ENCODE assay signal across 21 cellular contexts in the genomic region with DNA sequence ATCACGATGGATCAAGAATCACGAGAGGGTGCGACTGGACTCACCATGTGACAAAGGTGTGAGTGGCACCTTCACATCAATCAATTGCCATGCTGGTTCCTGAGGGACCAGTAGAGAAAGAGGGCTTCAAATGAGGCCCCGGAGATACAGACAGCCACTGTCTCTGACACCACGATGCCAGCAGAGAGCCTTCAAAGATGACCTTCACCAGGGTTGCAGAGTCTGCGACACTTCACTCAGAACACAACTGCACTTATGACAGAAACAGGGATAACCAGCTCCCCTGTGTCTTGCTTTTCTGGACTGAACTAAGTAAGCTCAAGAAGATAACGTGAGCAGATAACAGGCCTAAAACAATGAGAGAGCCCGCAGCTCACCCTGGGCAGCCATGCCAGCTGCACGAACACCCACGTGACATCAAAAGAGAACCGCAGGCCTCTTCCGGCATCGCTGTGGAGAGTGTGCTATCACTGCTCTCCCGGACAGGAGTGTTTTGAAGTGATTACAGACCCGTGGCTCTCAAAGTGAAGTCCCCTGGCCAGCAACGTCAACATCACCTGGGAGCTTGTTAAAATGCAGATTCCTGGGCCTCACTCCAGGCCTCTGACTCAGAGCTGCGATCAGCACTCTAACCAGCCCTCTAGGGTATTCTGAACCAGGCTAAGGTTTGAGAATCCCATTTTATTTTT. TPM values are rescaled to one million over a fixed set of nuclear protein-coding genes. Genes with fewer than 3 reads are reported as not detected.
DNase-seq lines count a peak whose midpoint lies in the region; ATAC-seq and TF ChIP-seq lines count a peak whose summit lies in the region.
"Had no signal": no experiment of that assay in that cellular context is flagged by ENCODE, and none has a peak within 500 bp of the region (broad histone marks: within the 10 kb centered on the region; RNA-seq: fewer than 3 reads in every experiment).

No MANE protein-coding gene starts in this region.

- no peak overlapping the region for H3K4me3 Mint-ChIP-seq in T-helper 1 cell treated with Interleukin-12 subunit alpha and Interleukin-12 subunit beta and Interleukin-4 antibody, amounts not matched to agents 30 μg/mL and 1 μg/mL, for 36 hours
- no peak overlapping the region for H3K4me3 Mint-ChIP-seq in activated CD4-positive, alpha-beta memory T cell treated with anti-CD3 and anti-CD28 coated beads for 36 hours
- H3K4me3 Mint-ChIP-seq: activated CD4-positive, alpha-beta T cell treated with anti-CD3 and anti-CD28 coated beads, Interleukin-2, amount 10 ng/mL, durations not matched to agents 7 days and 5 days had no signal

- peaks cover 8% of the 10 kb centered on the region for H3K4me1 Mint-ChIP-seq in T-helper 1 cell treated with Interleukin-12 subunit alpha and Interleukin-12 subunit beta and Interleukin-4 antibody, amounts not matched to agents 30 μg/mL and 1 μg/mL, for 36 hours (ENCODE audit: low read depth)
- peaks cover 10% of the 10 kb centered on the region for H3K4me1 Mint-ChIP-seq in activated CD4-positive, alpha-beta memory T cell treated with anti-CD3 and anti-CD28 coated beads for 36 hours (ENCODE audit: low read depth)

- CTCF ChIA-PET in OCI-LY7 (lab: Charles Lee; ENCODE audit: unreplicated experiment): interaction anchor here (0.6 kb wide), 1 partner anchor 19 kb away, joined by 3 read pairs; no protein-coding TSS in a partner anchor
- CTCF ChIA-PET in activated CD4-positive, alpha-beta memory T cell treated with anti-CD3 and anti-CD28 coated beads for 36 hours (lab: Charles Lee): no interaction called here

- no peaks in the 10 kb centered on the region for H4K20me1 ChIP-seq in OCI-LY7 (ENCODE audit: insufficient read depth, low read length)

- no peak for TF ChIP-seq EP300 in stomach (IDR thresholded peaks at IDR 0.05)

- H3K36me3 Mint-ChIP-seq in T-helper 1 cell treated with Interleukin-12 subunit alpha and Interleukin-12 subunit beta and Interleukin-4 antibody, amounts not matched to agents 30 μg/mL and 1 μg/mL, for 36 hours (ENCODE audit: low read depth): peaks cover 25% of the 10 kb centered on the region
- H3K36me3 Mint-ChIP-seq in activated CD4-positive, alpha-beta memory T cell treated with anti-CD3 and anti-CD28 coated beads for 36 hours: peaks cover 40% of the 10 kb centered on the region

- TSS peak; percentile 42 for BruUV-seq in OCI-LY7 (replicated peaks; lab: Mats Ljungman, UMichigan)

- H3K9me3 ChIP-seq in OCI-LY7 (ENCODE audit: low read length): no peaks in the 10 kb centered on the region
- no peaks in the 10 kb centered on the region for H3K9me3 ChIP-seq in stomach
- no peaks in the 10 kb centered on the region for H3K9me3 ChIP-seq in SJCRH30 (replicated peaks)
- H3K9me3 ChIP-seq: Caco-2 had no signal

- peak overlapping the region; percentile 79 for H3K27ac ChIP-seq in OCI-LY7 (ENCODE audit: low read depth, low read length, poor library complexity, severe bottlenecking)
- no peak overlapping the region for H3K27ac ChIP-seq in stomach
- no peak overlapping the region; the same call in 1 of the 2 replicates for H3K27ac ChIP-seq in SJCRH30
- H3K27ac ChIP-seq: 22Rv1, skin epidermis, WERI-Rb-1 had no signal

- peak overlapping the region; percentile 37 for H3K4me2 ChIP-seq in OCI-LY7 (ENCODE audit: low read length)

- WGBS in stomach, 5 donors: 61 to 90% (median 81%) methylated on average over 15 to 17 of the region's 17 CpGs

- H3K27me3 ChIP-seq in stomach (no peaks in the 10 kb centered on the region), SJCRH30 (no peaks in the 10 kb centered on the region)

- TF ChIP-seq CTCF in OCI-LY7 (conservative IDR thresholded peaks at IDR 0.05; ENCODE audit: low read length) (no peak), stomach (IDR thresholded peaks at IDR 0.05) (no peak)

- intact Hi-C loops in OCI-LY7 (cut with micrococcal nuclease; ENCODE audit: unreplicated experiment): no loop called here
- intact Hi-C loops in left cardiac atrium (cut with DNase I): no loop called here
- intact Hi-C loops in stomach (cut with DNase I; ENCODE audit: low total_unique reads): no loop called here
- intact Hi-C loops in activated CD4-positive, alpha-beta memory T cell treated with anti-CD3 and anti-CD28 coated beads for 36 hours (cut with micrococcal nuclease): no loop called here

- no peaks in the 10 kb centered on the region for H3K9me3 Mint-ChIP-seq in T-helper 1 cell treated with Interleukin-12 subunit alpha and Interleukin-12 subunit beta and Interleukin-4 antibody, amounts not matched to agents 30 μg/mL and 1 μg/mL, for 36 hours
- no peaks in the 10 kb centered on the region for H3K9me3 Mint-ChIP-seq in activated CD4-positive, alpha-beta memory T cell treated with anti-CD3 and anti-CD28 coated beads for 36 hours
- H3K9me3 Mint-ChIP-seq: activated CD4-positive, alpha-beta T cell treated with anti-CD3 and anti-CD28 coated beads, Interleukin-2, amount 10 ng/mL, durations not matched to agents 7 days and 5 days had no signal

- H3K36me3 ChIP-seq in OCI-LY7 (ENCODE audit: insufficient read depth, low read length) (peaks cover 78% of the 10 kb centered on the region), stomach (peaks cover 18 to 84% (median 70%) of the 10 kb centered on the region in 4 donors), SJCRH30 (peaks cover 12% of the 10 kb centered on the region)
- H3K36me3 ChIP-seq: WERI-Rb-1 had no signal

- no peaks in the 10 kb centered on the region for H3K27me3 Mint-ChIP-seq in T-helper 1 cell treated with Interleukin-12 subunit alpha and Interleukin-12 subunit beta and Interleukin-4 antibody, amounts not matched to agents 30 μg/mL and 1 μg/mL, for 36 hours (ENCODE audit: low read depth)
- no peaks in the 10 kb centered on the region for H3K27me3 Mint-ChIP-seq in activated CD4-positive, alpha-beta memory T cell treated with anti-CD3 and anti-CD28 coated beads for 36 hours
- H3K27me3 Mint-ChIP-seq: activated CD4-positive, alpha-beta T cell treated with anti-CD3 and anti-CD28 coated beads, Interleukin-2, amount 10 ng/mL, durations not matched to agents 7 days and 5 days had no signal

- H3K4me3 ChIP-seq in OCI-LY7 (ENCODE audit: low read depth, low read length, poor library complexity, severe bottlenecking) (peak overlapping the region; percentile 5), stomach (no peak overlapping the region), SJCRH30 (no peak overlapping the region)
- H3K4me3 ChIP-seq: skin epidermis had no signal

- H3K79me2 ChIP-seq in OCI-LY7 (ENCODE audit: insufficient read depth, low read depth, low read length): peaks cover 24% of the 10 kb centered on the region; the same call in 1 of the 2 replicates

- peak overlapping the region; percentile 55 for H3K27ac Mint-ChIP-seq in T-helper 1 cell treated with Interleukin-12 subunit alpha and Interleukin-12 subunit beta and Interleukin-4 antibody, amounts not matched to agents 30 μg/mL and 1 μg/mL, for 36 hours
- H3K27ac Mint-ChIP-seq in activated CD4-positive, alpha-beta memory T cell treated with anti-CD3 and anti-CD28 coated beads for 36 hours: no peak overlapping the region
- H3K27ac Mint-ChIP-seq: activated CD4-positive, alpha-beta T cell treated with anti-CD3 and anti-CD28 coated beads, Interleukin-2, amount 10 ng/mL, durations not matched to agents 7 days and 5 days had no signal

- DNase-seq in T-helper 1 cell: no peak
- peak; percentile 79 for DNase-seq in OCI-LY7 (ENCODE audit: low spot score)
- DNase-seq in left cardiac atrium: no peak
- peak; percentile 40 for DNase-seq in stomach
- DNase-seq in T-helper 9 cell: no peak
- DNase-seq in activated CD4-positive, alpha-beta memory T cell treated with anti-CD3 and anti-CD28 coated beads for 36 hours: no peak
- no peak for DNase-seq in SJCRH30
- DNase-seq: activated CD4-positive, alpha-beta T cell treated with anti-CD3 and anti-CD28 coated beads, Interleukin-2, amount 10 ng/mL, durations not matched to agents 7 days and 5 days; activated naive CD4-positive, alpha-beta T cell treated with Interleukin-2 at 50 U/mL for 16 hours; Caco-2; cortex of kidney; GOT3; NCI-H1092 treated with DMSO at 0.1 percent for 48 hours; NCI-H2029; NCI-H345; NCI-H82; stimulated activated CD4-positive, alpha-beta T cell treated with anti-CD3 and anti-CD28 coated beads, Interleukin-1b, Interleukin-23, amount 100 ng/mL, for 48 hours; WERI-Rb-1 had no signal

- no peaks in the 10 kb centered on the region for H3K9me2 ChIP-seq in OCI-LY7 (ENCODE audit: insufficient read depth, low read length)

- H3K4me1 ChIP-seq in OCI-LY7 (ENCODE audit: insufficient read depth, low read length, poor library complexity, severe bottlenecking) (peaks cover 82% of the 10 kb centered on the region), stomach (no peaks in the 10 kb centered on the region), SJCRH30 (peaks cover 29% of the 10 kb centered on the region)
- H3K4me1 ChIP-seq: Caco-2 had no signal

- POLR2A ChIA-PET in OCI-LY7 (lab: Charles Lee): interaction anchor here (0.8 to 1.3 kb wide), 5 partner anchors 7 to 39 kb away, joined by 3 to 5 read pairs (median 4); no protein-coding TSS in a partner anchor
- POLR2A ChIA-PET in activated CD4-positive, alpha-beta memory T cell treated with anti-CD3 and anti-CD28 coated beads for 36 hours (lab: Charles Lee): no interaction called here

- H2AFZ ChIP-seq in OCI-LY7 (ENCODE audit: low read length): no peak overlapping the region

- no peak for TF ChIP-seq POLR2A in stomach (IDR thresholded peaks at IDR 0.05)

- ATAC-seq in left cardiac atrium: peak; percentile 50 to 77

RNA-seq across cellular contexts. Expression of a gene that starts 36.4 kb away (rescaled TPM):
- 146 and 147 TPM in 2 replicates for total RNA-seq in OCI-LY7 (2014; rRNA removed; shearing (Covaris generic))
- total RNA-seq in OCI-LY7 (2022): 213 and 233 TPM in 2 replicates
- total RNA-seq in left cardiac atrium: 10 to 100 TPM; 11.4 to 18.0 TPM
- total RNA-seq in stomach: 100 to 1,000 TPM in 2 of 5 donors, 10 to 100 TPM in 3; 25.5 to 119 (median 69.4) TPM
- polyA plus RNA-seq in stomach: 10 to 100 TPM; 28.5 to 37.8 (median 33.9) TPM
- total RNA-seq in activated CD4-positive, alpha-beta memory T cell treated with anti-CD3 and anti-CD28 coated beads for 36 hours: 10 to 100 TPM; 65.9 to 70.2 TPM
- 19.2 and 25.9 TPM in 2 replicates for total RNA-seq in SJCRH30 (2014; rRNA removed; shearing (Covaris generic))

Comparison
In these comparisons a context has a peak if more than half of its experiments do, and no peak if none do; other contexts are left out.
1. DNase-seq: peak in OCI-LY7 (single experiment) and stomach (single experiment); none in T-helper 1 cell (0 of 5), left cardiac atrium (single experiment), T-helper 9 cell (single experiment), activated CD4-positive, alpha-beta memory T cell treated with anti-CD3 and anti-CD28 coated beads for 36 hours (single experiment) and SJCRH30 (0 of 2).